In the genomic region with DNA sequence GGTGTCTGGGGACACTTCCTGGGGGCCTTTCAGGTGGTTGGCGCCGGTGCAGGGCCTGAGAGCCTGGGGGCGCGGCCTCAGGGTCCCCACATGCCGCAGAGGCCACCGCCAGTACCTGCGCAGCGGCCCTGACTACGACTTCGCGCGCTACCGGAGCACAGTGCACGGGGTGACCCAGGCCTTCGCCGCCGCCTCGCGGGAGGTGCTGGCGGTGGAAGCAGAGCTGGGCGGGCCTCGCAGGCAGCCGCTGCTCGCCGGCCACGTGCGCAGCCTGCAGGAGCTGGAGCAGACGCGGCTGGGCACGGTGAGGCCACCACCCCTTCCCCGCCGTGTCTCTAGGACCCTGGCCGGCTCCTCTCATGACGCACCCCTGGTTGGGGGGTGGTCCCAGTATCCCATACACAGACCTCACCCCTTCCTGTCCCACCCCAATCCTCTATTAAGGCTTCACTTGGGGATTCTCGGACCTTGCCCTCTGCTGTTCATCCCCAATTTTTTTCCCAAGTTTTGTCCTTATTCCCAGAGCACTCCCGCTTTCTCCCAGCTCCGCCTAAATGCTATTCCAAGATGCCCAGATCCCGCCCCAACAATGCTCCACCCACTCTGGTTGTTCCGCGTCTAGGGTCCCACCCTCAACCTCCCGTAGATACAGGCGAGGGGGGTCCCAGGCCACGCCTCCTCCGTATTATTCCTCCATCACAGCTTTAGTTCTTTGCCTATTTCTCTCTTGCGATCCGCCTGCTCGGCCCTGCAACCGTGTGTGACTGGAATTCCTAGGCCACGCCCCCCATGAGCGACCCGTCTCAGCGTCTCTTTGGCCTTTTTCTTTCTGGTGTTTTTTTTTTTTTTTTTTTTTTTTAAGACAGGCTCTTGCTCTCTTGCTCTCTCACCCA, we compare ENCODE assay signal across 1 cellular context.
TF ChIP-seq lines count a peak whose summit lies in the region.

No MANE protein-coding gene starts in this region.

TF ChIP-seq in WTC11, 78 proteins besides CTCF, POLR2A, EP300 and RAD21 (continued from another document):
- TF ChIP-seq, protein P1, sequence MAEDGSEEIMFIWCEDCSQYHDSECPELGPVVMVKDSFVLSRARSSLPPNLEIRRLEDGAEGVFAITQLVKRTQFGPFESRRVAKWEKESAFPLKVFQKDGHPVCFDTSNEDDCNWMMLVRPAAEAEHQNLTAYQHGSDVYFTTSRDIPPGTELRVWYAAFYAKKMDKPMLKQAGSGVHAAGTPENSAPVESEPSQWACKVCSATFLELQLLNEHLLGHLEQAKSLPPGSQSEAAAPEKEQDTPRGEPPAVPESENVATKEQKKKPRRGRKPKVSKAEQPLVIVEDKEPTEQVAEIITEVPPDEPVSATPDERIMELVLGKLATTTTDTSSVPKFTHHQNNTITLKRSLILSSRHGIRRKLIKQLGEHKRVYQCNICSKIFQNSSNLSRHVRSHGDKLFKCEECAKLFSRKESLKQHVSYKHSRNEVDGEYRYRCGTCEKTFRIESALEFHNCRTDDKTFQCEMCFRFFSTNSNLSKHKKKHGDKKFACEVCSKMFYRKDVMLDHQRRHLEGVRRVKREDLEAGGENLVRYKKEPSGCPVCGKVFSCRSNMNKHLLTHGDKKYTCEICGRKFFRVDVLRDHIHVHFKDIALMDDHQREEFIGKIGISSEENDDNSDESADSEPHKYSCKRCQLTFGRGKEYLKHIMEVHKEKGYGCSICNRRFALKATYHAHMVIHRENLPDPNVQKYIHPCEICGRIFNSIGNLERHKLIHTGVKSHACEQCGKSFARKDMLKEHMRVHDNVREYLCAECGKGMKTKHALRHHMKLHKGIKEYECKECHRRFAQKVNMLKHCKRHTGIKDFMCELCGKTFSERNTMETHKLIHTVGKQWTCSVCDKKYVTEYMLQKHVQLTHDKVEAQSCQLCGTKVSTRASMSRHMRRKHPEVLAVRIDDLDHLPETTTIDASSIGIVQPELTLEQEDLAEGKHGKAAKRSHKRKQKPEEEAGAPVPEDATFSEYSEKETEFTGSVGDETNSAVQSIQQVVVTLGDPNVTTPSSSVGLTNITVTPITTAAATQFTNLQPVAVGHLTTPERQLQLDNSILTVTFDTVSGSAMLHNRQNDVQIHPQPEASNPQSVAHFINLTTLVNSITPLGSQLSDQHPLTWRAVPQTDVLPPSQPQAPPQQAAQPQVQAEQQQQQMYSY (CRISPR knock-in tag; IDR thresholded peaks at IDR 0.05) = no peak
- TF ChIP-seq FOXK1 (CRISPR knock-in tag; IDR thresholded peaks at IDR 0.05) (peak; percentile 73; the same call in 1 of the 2 replicates), GRHL2 (CRISPR knock-in tag; IDR thresholded peaks at IDR 0.05; ENCODE audit: insufficient replicate concordance, severe bottlenecking) (no peak), PRRX2 (CRISPR knock-in tag; IDR thresholded peaks at IDR 0.05) (peak; percentile 14; the same call in 1 of the 2 replicates), SMAD4 (CRISPR knock-in tag; IDR thresholded peaks at IDR 0.05) (no peak), ZNF423 (CRISPR knock-in tag; IDR thresholded peaks at IDR 0.05) (no peak), RORB (CRISPR knock-in tag; IDR thresholded peaks at IDR 0.05) (no peak), MYBL2 (CRISPR knock-in tag; IDR thresholded peaks at IDR 0.05) (peak; percentile 52; the same call in 1 of the 2 replicates)
- TF ChIP-seq, protein P2, sequence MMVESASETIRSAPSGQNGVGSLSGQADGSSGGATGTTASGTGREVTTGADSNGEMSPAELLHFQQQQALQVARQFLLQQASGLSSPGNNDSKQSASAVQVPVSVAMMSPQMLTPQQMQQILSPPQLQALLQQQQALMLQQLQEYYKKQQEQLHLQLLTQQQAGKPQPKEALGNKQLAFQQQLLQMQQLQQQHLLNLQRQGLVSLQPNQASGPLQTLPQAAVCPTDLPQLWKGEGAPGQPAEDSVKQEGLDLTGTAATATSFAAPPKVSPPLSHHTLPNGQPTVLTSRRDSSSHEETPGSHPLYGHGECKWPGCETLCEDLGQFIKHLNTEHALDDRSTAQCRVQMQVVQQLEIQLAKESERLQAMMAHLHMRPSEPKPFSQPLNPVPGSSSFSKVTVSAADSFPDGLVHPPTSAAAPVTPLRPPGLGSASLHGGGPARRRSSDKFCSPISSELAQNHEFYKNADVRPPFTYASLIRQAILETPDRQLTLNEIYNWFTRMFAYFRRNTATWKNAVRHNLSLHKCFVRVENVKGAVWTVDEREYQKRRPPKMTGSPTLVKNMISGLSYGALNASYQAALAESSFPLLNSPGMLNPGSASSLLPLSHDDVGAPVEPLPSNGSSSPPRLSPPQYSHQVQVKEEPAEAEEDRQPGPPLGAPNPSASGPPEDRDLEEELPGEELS (CRISPR knock-in tag; IDR thresholded peaks at IDR 0.05) = peak; percentile 83; the same call in 1 of the 2 replicates
- TF ChIP-seq, protein P3, sequence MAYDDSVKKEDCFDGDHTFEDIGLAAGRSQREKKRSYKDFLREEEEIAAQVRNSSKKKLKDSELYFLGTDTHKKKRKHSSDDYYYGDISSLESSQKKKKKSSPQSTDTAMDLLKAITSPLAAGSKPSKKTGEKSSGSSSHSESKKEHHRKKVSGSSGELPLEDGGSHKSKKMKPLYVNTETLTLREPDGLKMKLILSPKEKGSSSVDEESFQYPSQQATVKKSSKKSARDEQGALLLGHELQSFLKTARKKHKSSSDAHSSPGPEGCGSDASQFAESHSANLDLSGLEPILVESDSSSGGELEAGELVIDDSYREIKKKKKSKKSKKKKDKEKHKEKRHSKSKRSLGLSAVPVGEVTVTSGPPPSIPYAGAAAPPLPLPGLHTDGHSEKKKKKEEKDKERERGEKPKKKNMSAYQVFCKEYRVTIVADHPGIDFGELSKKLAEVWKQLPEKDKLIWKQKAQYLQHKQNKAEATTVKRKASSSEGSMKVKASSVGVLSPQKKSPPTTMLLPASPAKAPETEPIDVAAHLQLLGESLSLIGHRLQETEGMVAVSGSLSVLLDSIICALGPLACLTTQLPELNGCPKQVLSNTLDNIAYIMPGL (CRISPR knock-in tag; IDR thresholded peaks at IDR 0.05) = no peak
- TF ChIP-seq, protein P4, sequence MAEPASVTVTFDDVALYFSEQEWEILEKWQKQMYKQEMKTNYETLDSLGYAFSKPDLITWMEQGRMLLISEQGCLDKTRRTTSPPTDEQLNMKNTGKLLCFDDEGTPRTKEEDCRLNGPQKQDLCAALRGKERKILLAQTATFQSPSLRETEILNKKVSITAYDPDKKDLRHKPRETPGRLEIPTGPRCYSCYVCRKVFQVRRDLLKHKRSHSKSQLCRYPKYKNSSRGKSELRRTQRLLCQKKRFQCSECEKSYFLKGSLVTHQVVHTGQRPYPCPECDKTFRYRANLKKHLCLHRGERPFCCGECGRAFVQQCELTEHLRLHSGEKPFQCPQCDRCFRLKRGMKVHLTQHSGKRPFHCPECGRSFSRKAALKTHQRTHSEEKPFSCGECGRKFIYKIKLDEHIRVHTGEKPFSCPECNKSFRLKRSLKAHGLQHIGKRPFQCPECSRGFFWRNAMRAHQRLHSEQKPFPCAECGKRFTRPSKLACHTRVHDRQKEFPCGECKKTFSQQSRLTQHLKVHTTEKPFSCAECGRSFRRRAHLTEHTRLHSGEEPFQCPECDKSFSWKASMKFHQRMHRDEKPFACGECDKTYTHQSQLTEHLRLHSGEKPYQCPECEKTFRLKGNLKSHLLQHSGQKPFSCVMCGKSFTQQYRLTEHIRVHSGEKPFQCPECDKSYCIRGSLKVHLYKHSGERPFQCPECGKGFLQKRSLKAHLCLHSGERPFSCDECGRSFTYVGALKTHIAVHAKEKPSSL (CRISPR knock-in tag; conservative IDR thresholded peaks at IDR 0.05) = no peak
